19 cellular contexts compared by ENCODE assay signal in the genomic region with DNA sequence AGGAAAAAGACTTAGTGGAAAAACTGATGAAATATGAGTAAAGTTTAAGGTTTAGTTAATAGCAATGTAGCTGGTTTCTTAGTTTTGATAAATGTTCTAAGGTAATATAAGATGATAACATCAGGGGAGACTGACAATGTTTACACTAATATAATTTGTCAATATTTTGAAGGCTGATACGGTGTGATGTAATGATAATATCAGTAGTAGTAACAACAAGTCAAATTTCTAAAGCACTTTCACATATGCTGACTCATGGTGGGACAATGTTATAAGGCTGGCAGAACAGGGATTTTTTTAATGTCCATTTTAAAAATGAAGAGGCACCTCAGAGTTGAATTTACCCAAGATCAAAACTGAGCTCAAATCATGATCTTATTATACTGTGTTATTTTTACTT. TPM values are rescaled to one million over a fixed set of nuclear protein-coding genes. Genes with fewer than 3 reads are reported as not detected.
DNase-seq lines count a peak whose midpoint lies in the region; ATAC-seq, FAIRE-seq and TF ChIP-seq lines count a peak whose summit lies in the region.
"Had no signal": no experiment of that assay in that cellular context is flagged by ENCODE, and none has a peak within 500 bp of the region (broad histone marks: within the 10 kb centered on the region; RNA-seq: fewer than 3 reads in every experiment).

No MANE protein-coding gene starts in this region.

- peak overlapping the region; percentile 66 for H3K4me3 ChIP-seq in astrocyte (ENCODE audit: insufficient read depth, low read depth, low read length)
- H3K4me3 ChIP-seq in fibroblast of pulmonary artery (replicated peaks; ENCODE audit: low read depth, low read length) = no peak overlapping the region
- H3K4me3 ChIP-seq: gastroesophageal sphincter, lower lobe of right lung had no signal

- no peaks in the 10 kb centered on the region for H3K79me2 ChIP-seq in astrocyte (ENCODE audit: insufficient read depth, low read length)

- H3K27ac ChIP-seq in astrocyte (ENCODE audit: low read depth, low read length) = peak overlapping the region; percentile 74
- H3K27ac ChIP-seq: lower lobe of right lung had no signal

- H3K36me3 Mint-ChIP-seq in astrocyte (ENCODE audit: low read depth, unreplicated experiment) (no peaks in the 10 kb centered on the region), progenitor cell of endocrine pancreas (ENCODE audit: insufficient read depth) (peaks cover 6% of the 10 kb centered on the region)

- H3K27me3 Mint-ChIP-seq in astrocyte (ENCODE audit: low read depth, unreplicated experiment) (no peaks in the 10 kb centered on the region), progenitor cell of endocrine pancreas (peaks cover 4% of the 10 kb centered on the region)

- H3K9me3 ChIP-seq in astrocyte (ENCODE audit: insufficient read depth, low read depth, low read length) = no peaks in the 10 kb centered on the region
- H3K9me3 ChIP-seq: gastroesophageal sphincter, lower lobe of right lung, right atrium auricular region had no signal

- peaks cover 4% of the 10 kb centered on the region for H3K27me3 ChIP-seq in astrocyte (ENCODE audit: insufficient read depth, low read length)
- H3K27me3 ChIP-seq: right atrium auricular region had no signal

- FAIRE-seq in astrocyte (lab: Jason Lieb, UNC) = no peak

- H4K20me1 ChIP-seq in astrocyte (ENCODE audit: insufficient read depth, low read length) = no peaks in the 10 kb centered on the region

- H3K36me3 ChIP-seq in astrocyte (ENCODE audit: insufficient read depth, low read length) = no peaks in the 10 kb centered on the region
- H3K36me3 ChIP-seq: gastroesophageal sphincter, lower lobe of right lung, right atrium auricular region had no signal

- H3K27ac Mint-ChIP-seq in astrocyte (ENCODE audit: unreplicated experiment) (peak overlapping the region; percentile 99), progenitor cell of endocrine pancreas (peak overlapping the region; percentile 90)
- H3K27ac Mint-ChIP-seq: B cell; T-helper 2 cell treated with Interferon-gamma antibody and Interleukin-4, amounts not matched to agents 5 μg/mL and 100 μg/mL, for 36 hours had no signal

- peak overlapping the region; percentile 87 for H3K9ac ChIP-seq in astrocyte (ENCODE audit: low read length)

- H3K4me3 Mint-ChIP-seq in astrocyte (ENCODE audit: unreplicated experiment) (peak overlapping the region; percentile 95), progenitor cell of endocrine pancreas (ENCODE audit: low read depth) (peak overlapping the region; percentile 86)
- H3K4me3 Mint-ChIP-seq: B cell; T-helper 2 cell treated with Interferon-gamma antibody and Interleukin-4, amounts not matched to agents 5 μg/mL and 100 μg/mL, for 36 hours had no signal

- H3K4me1 Mint-ChIP-seq in astrocyte (ENCODE audit: low read depth, unreplicated experiment) = peaks cover 19% of the 10 kb centered on the region
- H3K4me1 Mint-ChIP-seq in progenitor cell of endocrine pancreas (ENCODE audit: low read depth) = peaks cover 33% of the 10 kb centered on the region

- H3K4me1 ChIP-seq in astrocyte (ENCODE audit: insufficient read depth, low read length) = peaks cover 49% of the 10 kb centered on the region

- peak overlapping the region; percentile 99 for H3K4me2 ChIP-seq in astrocyte (ENCODE audit: low read length)

- TF ChIP-seq CTCF in astrocyte (IDR thresholded peaks at IDR 0.05; ENCODE audit: insufficient read depth, low read depth, low read length) (no peak), fibroblast of pulmonary artery (IDR thresholded peaks at IDR 0.05; ENCODE audit: low read length, missing control alignments) (no peak), progenitor cell of endocrine pancreas (IDR thresholded peaks at IDR 0.05; ENCODE audit: unreplicated experiment) (no peak)

- no peak for ATAC-seq in HG03439 (IDR thresholded peaks at IDR 0.05; ENCODE audit: unreplicated experiment)
- ATAC-seq: gastroesophageal sphincter, lower lobe of right lung, Right ventricle myocardium inferior had no signal

- H2AFZ ChIP-seq in astrocyte (ENCODE audit: low read depth, low read length) = no peak overlapping the region

- H3K9me3 Mint-ChIP-seq in astrocyte (ENCODE audit: unreplicated experiment) (no peaks in the 10 kb centered on the region), progenitor cell of endocrine pancreas (ENCODE audit: low read depth) (no peaks in the 10 kb centered on the region)
- H3K9me3 Mint-ChIP-seq: T-helper 2 cell treated with Interferon-gamma antibody and Interleukin-4, amounts not matched to agents 5 μg/mL and 100 μg/mL, for 36 hours had no signal

- DNase-seq in HCEC 1CT (peak; percentile 56), astrocyte (ENCODE audit: low read depth) (no peak), fibroblast of pulmonary artery (ENCODE audit: low read depth) (peak; percentile 56), progenitor cell of endocrine pancreas (ENCODE audit: low spot score, unreplicated experiment) (no peak), NCI-H82 (lab: John Stamatoyannopoulos, UW) (no peak), SKM-1 (lab: John Stamatoyannopoulos, UW; ENCODE audit: unreplicated experiment) (no peak)
- no peak for DNase-seq in activated CD8-positive, alpha-beta memory T cell treated with anti-CD3 and anti-CD28 coated beads, Interleukin-2, amount 50 U/mL, for 48 hours
- DNase-seq: activated naive CD4-positive, alpha-beta T cell; Calu3; effector CD4-positive, alpha-beta T cell; lower lobe of right lung; NCI-H2227 treated with DMSO at 0.1 percent for 48 hours; stimulated activated CD4-positive, alpha-beta T cell treated with anti-CD3 and anti-CD28 coated beads, Interleukin-2, amount 100 ng/mL, for 48 hours had no signal

RNA-seq across cellular contexts. Expression of gene FLRT2, which starts 2.5 kb away (rescaled TPM):
- total RNA-seq in astrocyte = 171 and 227 TPM in 2 replicates
- 312 and 318 TPM in 2 replicates for total RNA-seq in progenitor cell of endocrine pancreas
- total RNA-seq: B cell, Calu3 had no signal

Comparison
In these comparisons a context has a peak if more than half of its experiments do, and no peak if none do; other contexts are left out.
1. DNase-seq: peak in HCEC 1CT (single experiment) and fibroblast of pulmonary artery (single experiment); none in astrocyte (single experiment), progenitor cell of endocrine pancreas (single experiment), NCI-H82 (single experiment), activated CD8-positive, alpha-beta memory T cell treated with anti-CD3 and anti-CD28 coated beads, Interleukin-2, amount 50 U/mL, for 48 hours (single experiment) and SKM-1 (single experiment).